In genomic region chr9:128067622-128067897, GRCh38 we compare ENCODE assay signal across 1 cellular context.
A peak's percentile ranks its signal among the peaks of the same experiment; 100 is the strongest.
TF ChIP-seq lines count a peak whose summit lies in the region.

No MANE protein-coding gene starts in this region.

TF ChIP-seq in SK-N-SH, 30 proteins besides CTCF, POLR2A, EP300 and RAD21 (continued from another document):
- 0 out of 2 replicates have a peak, but pooled peaks have one; percentile 30 for TF ChIP-seq USF1 (IDR thresholded peaks at IDR 0.05; ENCODE audit: borderline replicate concordance, low read depth)
- no peak for TF ChIP-seq RFX5 (IDR thresholded peaks at IDR 0.05; ENCODE audit: low read length)
- no peak for TF ChIP-seq MXI1 (IDR thresholded peaks at IDR 0.05; ENCODE audit: low read depth, low read length)
- TF ChIP-seq, protein P1, sequence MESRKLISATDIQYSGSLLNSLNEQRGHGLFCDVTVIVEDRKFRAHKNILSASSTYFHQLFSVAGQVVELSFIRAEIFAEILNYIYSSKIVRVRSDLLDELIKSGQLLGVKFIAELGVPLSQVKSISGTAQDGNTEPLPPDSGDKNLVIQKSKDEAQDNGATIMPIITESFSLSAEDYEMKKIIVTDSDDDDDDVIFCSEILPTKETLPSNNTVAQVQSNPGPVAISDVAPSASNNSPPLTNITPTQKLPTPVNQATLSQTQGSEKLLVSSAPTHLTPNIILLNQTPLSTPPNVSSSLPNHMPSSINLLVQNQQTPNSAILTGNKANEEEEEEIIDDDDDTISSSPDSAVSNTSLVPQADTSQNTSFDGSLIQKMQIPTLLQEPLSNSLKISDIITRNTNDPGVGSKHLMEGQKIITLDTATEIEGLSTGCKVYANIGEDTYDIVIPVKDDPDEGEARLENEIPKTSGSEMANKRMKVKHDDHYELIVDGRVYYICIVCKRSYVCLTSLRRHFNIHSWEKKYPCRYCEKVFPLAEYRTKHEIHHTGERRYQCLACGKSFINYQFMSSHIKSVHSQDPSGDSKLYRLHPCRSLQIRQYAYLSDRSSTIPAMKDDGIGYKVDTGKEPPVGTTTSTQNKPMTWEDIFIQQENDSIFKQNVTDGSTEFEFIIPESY (IDR thresholded peaks at IDR 0.05; ENCODE audit: borderline replicate concordance, low read depth): no peak
- no peak for TF ChIP-seq FOXJ3 (CRISPR knock-in tag; IDR thresholded peaks at IDR 0.05)
- no peak for TF ChIP-seq EZH2phosphoT487 (IDR thresholded peaks at IDR 0.05; ENCODE audit: borderline replicate concordance, low read depth)
- no peak for TF ChIP-seq FOXM1 (IDR thresholded peaks at IDR 0.05; ENCODE audit: low read depth)
- no peak for TF ChIP-seq SMC3 (IDR thresholded peaks at IDR 0.05; ENCODE audit: low read depth, low read length)
- TF ChIP-seq REST (IDR thresholded peaks at IDR 0.05; ENCODE audit: low read depth, low read length): no peak
- TF ChIP-seq RCOR1 (IDR thresholded peaks at IDR 0.05; ENCODE audit: low read length): 0 out of 2 replicates have a peak, but pooled peaks have one; percentile 0
- peak; percentile 39; the same call in 1 of the 2 replicates for TF ChIP-seq POLR2AphosphoS5 (IDR thresholded peaks at IDR 0.05; ENCODE audit: low read depth, low read length)
TF ChIP-seq in SK-N-SH: peak in this region for 4.
